In the genomic region with DNA sequence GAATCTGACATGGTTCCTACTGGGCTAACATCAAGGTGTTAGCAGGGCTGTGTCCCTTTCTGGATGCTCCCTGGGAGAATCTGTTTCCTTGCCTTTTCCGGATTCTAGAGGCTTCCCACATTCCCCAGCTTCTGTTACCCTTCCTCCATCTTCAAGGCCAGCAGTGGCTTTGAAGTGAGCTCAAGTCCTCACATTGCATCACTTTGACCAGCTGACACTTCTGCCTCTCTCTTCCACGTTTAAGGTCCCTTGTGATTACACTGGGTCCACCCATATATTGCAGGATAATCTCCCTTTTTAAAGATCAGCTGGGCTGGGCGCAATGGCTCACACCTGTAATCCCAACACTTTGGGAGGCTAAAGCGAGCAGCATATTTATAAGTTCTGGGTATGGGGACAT, we compare ENCODE assay signal across 21 cellular contexts. TPM values are rescaled to one million over a fixed set of nuclear protein-coding genes. Genes with fewer than 3 reads are reported as not detected.
DNase-seq lines count a peak whose midpoint lies in the region; ATAC-seq, FAIRE-seq and TF ChIP-seq lines count a peak whose summit lies in the region.
"Had no signal": no experiment of that assay in that cellular context is flagged by ENCODE, and none has a peak within 500 bp of the region (broad histone marks: within the 10 kb centered on the region; RNA-seq: fewer than 3 reads in every experiment).

No MANE protein-coding gene starts in this region.

- peak overlapping the region; percentile 44 for H3K27ac Mint-ChIP-seq in activated T-cell treated with anti-CD3 and anti-CD28 coated beads, Interleukin-2, amount 50 U/mL, for 72 hours
- peak overlapping the region; percentile 2 for H3K27ac Mint-ChIP-seq in memory B cell

- 73 to 82% methylated on average over 4 of the region's 4 CpGs for WGBS in lower leg skin, 2 donors

- no peaks in the 10 kb centered on the region for H3K27me3 ChIP-seq in lower lobe of right lung (ENCODE audit: low read depth)
- H3K27me3 ChIP-seq: BLaER1 had no signal

- H3K27ac ChIP-seq in OCI-LY7 (ENCODE audit: low read depth, low read length, poor library complexity, severe bottlenecking) (no peak overlapping the region), lower lobe of right lung (no peak overlapping the region)
- H3K27ac ChIP-seq: BLaER1, HL-60 had no signal

- POLR2A ChIA-PET in OCI-LY7 (lab: Charles Lee): no interaction called here

- H4K20me1 ChIP-seq in OCI-LY7 (ENCODE audit: insufficient read depth, low read length): no peaks in the 10 kb centered on the region

- no peak for DNase-seq in activated T-cell treated with anti-CD3 and anti-CD28 coated beads, Interleukin-2, amount 50 U/mL, for 72 hours
- DNase-seq in activated T-cell treated with anti-CD3 and anti-CD28 coated beads for 4 hours (no peak), OCI-LY7 (ENCODE audit: low spot score) (no peak), memory B cell (ENCODE audit: low spot score in 2 of 2) (no peak), lower lobe of right lung (no peak), lower leg skin (ENCODE audit: low spot score in 2 of 2) (no peak), RCC 7860 (ENCODE audit: low spot score) (no peak)
- DNase-seq: COR-L47, GF-D8, NCI-H1436, NCI-H2029, NCI-H2171 treated with DMSO at 0.1 percent for 48 hours, NCI-H510A, NCI-H774 had no signal

- H3K36me3 Mint-ChIP-seq in activated T-cell treated with anti-CD3 and anti-CD28 coated beads, Interleukin-2, amount 50 U/mL, for 72 hours (ENCODE audit: insufficient read depth in 2 of 2): peaks cover 3 to 10% of the 10 kb centered on the region in 2 donors
- H3K36me3 Mint-ChIP-seq in memory B cell: peaks cover 30% of the 10 kb centered on the region

- BruUV-seq in OCI-LY7 (replicated peaks; lab: Mats Ljungman, UMichigan): TSS peak; percentile 7

- H3K79me2 ChIP-seq in OCI-LY7 (ENCODE audit: insufficient read depth, low read depth, low read length): peaks cover 16% of the 10 kb centered on the region; the same call in 1 of the 2 replicates

- H3K4me1 ChIP-seq in OCI-LY7 (ENCODE audit: insufficient read depth, low read length, poor library complexity, severe bottlenecking) (no peaks in the 10 kb centered on the region), lower lobe of right lung (peaks cover 9% of the 10 kb centered on the region)
- H3K4me1 ChIP-seq: BLaER1 had no signal

- H3K9me3 ChIP-seq in OCI-LY7 (ENCODE audit: low read length) (no peaks in the 10 kb centered on the region; the same call in 1 of the 2 replicates), lower lobe of right lung (no peaks in the 10 kb centered on the region)

- no peaks in the 10 kb centered on the region for H3K9me2 ChIP-seq in OCI-LY7 (ENCODE audit: insufficient read depth, low read length)

- no peak for TF ChIP-seq POLR2A in lower leg skin (IDR thresholded peaks at IDR 0.05)

- CTCF ChIA-PET in OCI-LY7 (lab: Charles Lee; ENCODE audit: unreplicated experiment): no interaction called here

- peaks cover 58% of the 10 kb centered on the region for H3K4me1 Mint-ChIP-seq in activated T-cell treated with anti-CD3 and anti-CD28 coated beads, Interleukin-2, amount 50 U/mL, for 72 hours (ENCODE audit: low read depth)
- peaks cover 25% of the 10 kb centered on the region for H3K4me1 Mint-ChIP-seq in memory B cell

- ATAC-seq in activated T-cell treated with anti-CD3 and anti-CD28 coated beads, Interleukin-2, amount 50 U/mL, for 72 hours (replicated peaks in 1 of 2): no peak
- no peak for ATAC-seq in memory B cell (ENCODE audit: low read depth)
- no peak for ATAC-seq in lower lobe of right lung
- ATAC-seq: Panc1, Right ventricle myocardium inferior had no signal

- H3K4me2 ChIP-seq in OCI-LY7 (ENCODE audit: low read length): no peak overlapping the region
- H3K4me2 ChIP-seq: BLaER1 had no signal

- H3K4me3 ChIP-seq in OCI-LY7 (ENCODE audit: low read depth, low read length, poor library complexity, severe bottlenecking): no peak overlapping the region
- no peak overlapping the region for H3K4me3 ChIP-seq in lower lobe of right lung
- no peak overlapping the region for H3K4me3 ChIP-seq in lower leg skin (ENCODE audit: low read depth, poor library complexity, severe bottlenecking)
- H3K4me3 ChIP-seq: BLaER1 had no signal

- H3K4me3 Mint-ChIP-seq in activated T-cell treated with anti-CD3 and anti-CD28 coated beads, Interleukin-2, amount 50 U/mL, for 72 hours: no peak overlapping the region
- H3K4me3 Mint-ChIP-seq in memory B cell: no peak overlapping the region

- no peak for FAIRE-seq in RCC 7860 (lab: Jason Lieb, UNC)
- FAIRE-seq: A204.1, GM12892, HTR-8/SVneo had no signal

- peaks cover 48% of the 10 kb centered on the region for H3K36me3 ChIP-seq in OCI-LY7 (ENCODE audit: insufficient read depth, low read length)
- H3K36me3 ChIP-seq in lower lobe of right lung: no peaks in the 10 kb centered on the region

- TF ChIP-seq CTCF in OCI-LY7 (conservative IDR thresholded peaks at IDR 0.05; ENCODE audit: low read length) (no peak), lower lobe of right lung (IDR thresholded peaks at IDR 0.05) (no peak), lower leg skin (IDR thresholded peaks at IDR 0.05) (no peak)

- intact Hi-C loops in OCI-LY7 (cut with micrococcal nuclease; ENCODE audit: unreplicated experiment): no loop called here
- intact Hi-C loops in lower lobe of right lung (cut with DNase I): no loop called here
- intact Hi-C loops in lower leg skin (cut with DNase I; ENCODE audit: low total_unique reads): no loop called here

- no peaks in the 10 kb centered on the region for H3K9me3 Mint-ChIP-seq in activated T-cell treated with anti-CD3 and anti-CD28 coated beads, Interleukin-2, amount 50 U/mL, for 72 hours
- no peaks in the 10 kb centered on the region for H3K9me3 Mint-ChIP-seq in memory B cell

- H2AFZ ChIP-seq in OCI-LY7 (ENCODE audit: low read length): no peak overlapping the region

- H3K27me3 Mint-ChIP-seq in activated T-cell treated with anti-CD3 and anti-CD28 coated beads, Interleukin-2, amount 50 U/mL, for 72 hours (ENCODE audit: low read depth): no peaks in the 10 kb centered on the region
- H3K27me3 Mint-ChIP-seq in memory B cell: no peaks in the 10 kb centered on the region

RNA-seq across cellular contexts. Expression of a gene that starts 33.1 kb away (rescaled TPM):
- 10 to 100 TPM; 28.0 to 30.4 TPM for total RNA-seq in activated T-cell treated with anti-CD3 and anti-CD28 coated beads, Interleukin-2, amount 50 U/mL, for 72 hours
- 14.6 and 17.1 TPM in 2 replicates for total RNA-seq in OCI-LY7 (2014; rRNA removed; shearing (Covaris generic))
- total RNA-seq in OCI-LY7 (2022) (25.1 and 27.2 TPM in 2 replicates), lower lobe of right lung (31.4 TPM), lower leg skin (10 to 100 TPM; 21.2 to 31.2 (median 28.4) TPM)

RNA-seq across cellular contexts. Expression of a gene that starts 33.3 kb away (rescaled TPM):
- 10 to 100 TPM; 13.5 to 15.0 TPM for total RNA-seq in activated T-cell treated with anti-CD3 and anti-CD28 coated beads, Interleukin-2, amount 50 U/mL, for 72 hours
- 10.7 and 15.0 TPM in 2 replicates for total RNA-seq in OCI-LY7 (2014; rRNA removed; shearing (Covaris generic))
- 13.2 and 17.5 TPM in 2 replicates for total RNA-seq in OCI-LY7 (2022)
- total RNA-seq in lower lobe of right lung: 10.2 TPM
- 10 to 100 TPM in 2 of 4 donors, 1 to 10 TPM in 2; 6.8 to 10.9 (median 9.3) TPM for total RNA-seq in lower leg skin
